ENCODE assay signal across 15 cellular contexts in the genomic region with DNA sequence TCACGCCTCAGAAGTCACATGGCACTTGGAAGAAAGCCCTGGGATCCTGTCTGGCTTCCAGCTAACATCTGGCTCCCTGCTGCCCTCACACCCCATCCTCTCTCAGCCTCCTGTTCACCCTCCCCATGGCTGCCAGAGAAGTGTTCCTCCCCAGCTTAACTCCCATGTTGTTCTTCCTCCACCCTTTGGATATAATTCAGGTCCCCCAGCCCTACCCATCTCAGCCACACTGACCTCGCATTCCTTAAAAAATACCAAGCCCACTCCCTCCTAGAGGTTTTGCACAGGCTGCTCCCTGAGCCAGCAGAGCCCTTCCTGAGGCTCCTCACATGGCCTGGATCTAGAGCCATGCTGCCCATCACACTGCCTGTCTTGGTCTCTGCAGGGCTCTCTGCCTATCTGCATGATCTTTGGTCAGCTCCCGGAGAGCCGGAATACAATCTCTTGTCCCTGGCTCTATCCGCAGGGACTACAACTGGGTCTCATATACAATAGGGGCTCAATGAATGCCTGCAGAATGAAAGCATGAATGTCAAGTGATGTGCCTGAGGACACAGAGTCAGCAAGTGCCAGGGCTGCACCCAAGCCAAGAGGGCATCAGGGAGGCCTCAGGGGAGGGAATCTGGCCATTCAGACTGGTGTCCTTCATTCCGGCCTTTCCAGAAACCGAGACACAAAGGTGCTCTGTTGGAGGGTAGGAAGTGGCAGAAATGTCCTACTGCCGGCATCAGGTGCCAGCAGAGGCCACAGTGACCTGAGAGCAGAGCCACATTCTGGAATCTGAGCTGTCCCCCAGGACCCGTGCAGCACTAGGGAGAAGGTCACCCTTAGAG. TPM values are rescaled to one million over a fixed set of nuclear protein-coding genes. Genes with fewer than 3 reads are reported as not detected.
DNase-seq lines count a peak whose midpoint lies in the region; ATAC-seq and TF ChIP-seq lines count a peak whose summit lies in the region.
"Had no signal": no experiment of that assay in that cellular context is flagged by ENCODE, and none has a peak within 500 bp of the region (broad histone marks: within the 10 kb centered on the region; RNA-seq: fewer than 3 reads in every experiment).

No MANE protein-coding gene starts in this region.

- peak; percentile 31 to 45 for DNase-seq in NCI-H524 (lab: John Stamatoyannopoulos, UW)
- DNase-seq in NCI-H524 treated with DMSO at 0.1 percent for 48 hours (lab: John Stamatoyannopoulos, UW) = no peak
- DNase-seq in dorsolateral prefrontal cortex = peak in 2 of 10 donors; percentile 32 to 65
- DNase-seq in lower lobe of right lung = no peak
- DNase-seq in thyroid gland = peak; percentile 46 to 60
- DNase-seq in A673 (ENCODE audit: low spot score) = no peak
- DNase-seq in activated CD8-positive, alpha-beta memory T cell treated with anti-CD3 and anti-CD28 coated beads, Interleukin-2, amount 50 U/mL, for 48 hours = no peak
- no peak for DNase-seq in NCI-H748 treated with DMSO at 0.1 percent for 48 hours (lab: John Stamatoyannopoulos, UW)
- DNase-seq: activated B cell treated with CpG ODN at 0.5 μM for 24 hours; activated naive CD8-positive, alpha-beta T cell treated with anti-CD3 and anti-CD28 coated beads for 36 hours; NCI-H1417; SJCRH30 had no signal

- H3K27ac ChIP-seq in dorsolateral prefrontal cortex (peak overlapping the region in 57 of 59 donors; percentile 26 to 95 (median 83)), lower lobe of right lung (peak overlapping the region; percentile 31), thyroid gland (peak overlapping the region; percentile 54 to 63 (median 57)), A673 (ENCODE audit: low read depth, low read length, poor library complexity, severe bottlenecking) (no peak overlapping the region)
- H3K27ac ChIP-seq: 22Rv1, SJCRH30 had no signal

- intact Hi-C loops in dorsolateral prefrontal cortex (cut with DNase I) = loop anchor here (5.0 to 10.0 kb wide), 2 partner anchors 88 to 235 kb away; a partner anchor contains a TSS
- intact Hi-C loops in lower lobe of right lung (cut with DNase I) = no loop called here
- intact Hi-C loops in thyroid gland (cut with DNase I) = no loop called here
- intact Hi-C loops in A673 (cut with micrococcal nuclease; ENCODE audit: unreplicated experiment) = no loop called here

- H3K4me3 ChIP-seq in dorsolateral prefrontal cortex (peak overlapping the region in 2 of 59 donors; percentile 17 to 23), lower lobe of right lung (no peak overlapping the region), thyroid gland (replicated peaks in 1 of 3) (no peak overlapping the region), A673 (ENCODE audit: low read depth, low read length, poor library complexity, severe bottlenecking) (no peak overlapping the region)
- H3K4me3 ChIP-seq: SJCRH30 had no signal

- WGBS in thyroid gland, 2 donors = 55 to 64% methylated on average over 7 to 9 of the region's 9 CpGs

- no peak for TF ChIP-seq CTCF in dorsolateral prefrontal cortex (IDR thresholded peaks at IDR 0.05 in 54 of 56, conservative IDR thresholded peaks at IDR 0.05 in 2 of 56; ENCODE audit: low read depth in 1 of 56, partially characterized antibody in 56 of 56)
- no peak for TF ChIP-seq CTCF in lower lobe of right lung (IDR thresholded peaks at IDR 0.05)
- no peak for TF ChIP-seq CTCF in thyroid gland (IDR thresholded peaks at IDR 0.05)
- no peak for TF ChIP-seq CTCF in A673 (conservative IDR thresholded peaks at IDR 0.05; ENCODE audit: low read depth, low read length)

- no peaks in the 10 kb centered on the region for H3K9me3 ChIP-seq in lower lobe of right lung
- H3K9me3 ChIP-seq in thyroid gland = no peaks in the 10 kb centered on the region
- H3K9me3 ChIP-seq in A673 (ENCODE audit: low read depth, low read length, poor library complexity, severe bottlenecking) = no peaks in the 10 kb centered on the region
- H3K9me3 ChIP-seq: SJCRH30 had no signal

- no peak for TF ChIP-seq POLR2A in thyroid gland (IDR thresholded peaks at IDR 0.05)

- H3K4me1 ChIP-seq in lower lobe of right lung = peaks cover 12% of the 10 kb centered on the region
- peaks cover 0 to 35% of the 10 kb centered on the region in 2 donors for H3K4me1 ChIP-seq in thyroid gland
- no peaks in the 10 kb centered on the region for H3K4me1 ChIP-seq in A673 (ENCODE audit: insufficient read depth, low read length, poor library complexity, severe bottlenecking)
- H3K4me1 ChIP-seq: SJCRH30 had no signal

- no peak for ATAC-seq in lower lobe of right lung
- ATAC-seq: esophagus mucosa, sciatic nerve had no signal

- no peaks in the 10 kb centered on the region for H3K36me3 ChIP-seq in lower lobe of right lung
- H3K36me3 ChIP-seq in thyroid gland = no peaks in the 10 kb centered on the region
- H3K36me3 ChIP-seq in A673 (ENCODE audit: insufficient read depth, low read length, poor library complexity, severe bottlenecking) = no peaks in the 10 kb centered on the region
- H3K36me3 ChIP-seq: SJCRH30 had no signal

- no TSS peak for BruUV-seq in A673 (replicated peaks; lab: Mats Ljungman, UMichigan)

- CTCF ChIA-PET in A673 (lab: Charles Lee) = no interaction called here

- POLR2A ChIA-PET in A673 (lab: Charles Lee; ENCODE audit: low non-redundant PET) = no interaction called here

- no peaks in the 10 kb centered on the region for H3K27me3 ChIP-seq in dorsolateral prefrontal cortex
- H3K27me3 ChIP-seq in lower lobe of right lung (ENCODE audit: low read depth) = no peaks in the 10 kb centered on the region
- H3K27me3 ChIP-seq in thyroid gland = no peaks in the 10 kb centered on the region
- H3K27me3 ChIP-seq in A673 (replicated peaks; ENCODE audit: insufficient read depth, low read depth, low read length, poor library complexity) = no peaks in the 10 kb centered on the region
- H3K27me3 ChIP-seq: SJCRH30 had no signal

RNA-seq across cellular contexts. Expression of a gene that starts 3.8 kb away (rescaled TPM):
- total RNA-seq in dorsolateral prefrontal cortex (100 to 1,000 TPM; 130 to 245 (median 170) TPM), lower lobe of right lung (437 TPM), thyroid gland (100 to 1,000 TPM; 468 to 962 (median 800) TPM), A673 (2021) (186 and 196 TPM in 2 replicates)

Comparison
In these comparisons a context has a peak if more than half of its experiments do, and no peak if none do; other contexts are left out.
1. DNase-seq: peak in NCI-H524 (2 of 2) and thyroid gland (2 of 2); none in NCI-H524 treated with DMSO at 0.1 percent for 48 hours (single experiment), lower lobe of right lung (single experiment), A673 (single experiment), activated CD8-positive, alpha-beta memory T cell treated with anti-CD3 and anti-CD28 coated beads, Interleukin-2, amount 50 U/mL, for 48 hours (single experiment) and NCI-H748 treated with DMSO at 0.1 percent for 48 hours (single experiment).
2. intact Hi-C loops: an anchor here in dorsolateral prefrontal cortex (5.0 to 10.0 kb wide); none called in lower lobe of right lung, thyroid gland and A673.